1 cellular context compared by ENCODE assay signal in the genomic region with DNA sequence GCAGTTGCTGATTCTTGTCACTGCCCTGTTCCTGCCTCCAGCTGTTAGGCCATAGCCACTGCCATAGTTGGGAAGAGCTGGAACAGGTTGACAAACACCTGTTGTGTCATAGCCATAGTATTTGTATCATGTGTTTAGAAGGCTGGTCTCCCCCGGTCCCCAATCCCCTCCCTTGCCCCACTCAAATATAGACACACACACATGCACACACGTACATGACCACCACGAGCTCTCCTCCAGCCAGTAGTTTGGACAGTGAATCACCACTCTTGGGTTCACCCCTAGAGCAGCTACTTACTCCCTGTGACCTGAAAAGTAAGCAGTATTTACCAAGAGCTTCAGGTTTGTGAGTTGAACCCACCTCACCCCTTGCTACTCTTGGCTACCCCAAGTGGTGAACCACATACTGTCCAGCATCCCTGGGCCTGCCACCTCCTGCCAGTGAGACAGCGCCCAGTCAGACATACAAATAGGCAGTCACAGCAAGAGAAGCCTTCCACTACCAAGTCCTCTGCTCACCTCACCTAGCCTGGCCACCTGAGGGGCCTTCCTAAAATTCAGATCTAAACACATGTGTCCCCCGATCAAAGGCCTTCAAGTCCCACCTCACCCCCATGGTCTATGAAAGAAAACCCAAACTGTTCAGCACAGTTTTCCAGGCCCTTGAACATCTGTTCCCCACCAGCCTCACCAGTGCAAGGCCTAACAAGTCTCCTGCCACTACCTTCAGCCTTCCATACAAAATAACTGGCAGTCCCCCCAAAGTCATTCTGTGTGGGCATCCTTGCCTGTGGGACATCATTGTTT.
TF ChIP-seq lines count a peak whose summit lies in the region.

No MANE protein-coding gene starts in this region.

TF ChIP-seq in HepG2, 621 proteins besides CTCF, POLR2A, EP300 and RAD21 (continued from another document and continues in another):
- TF ChIP-seq, protein P1, sequence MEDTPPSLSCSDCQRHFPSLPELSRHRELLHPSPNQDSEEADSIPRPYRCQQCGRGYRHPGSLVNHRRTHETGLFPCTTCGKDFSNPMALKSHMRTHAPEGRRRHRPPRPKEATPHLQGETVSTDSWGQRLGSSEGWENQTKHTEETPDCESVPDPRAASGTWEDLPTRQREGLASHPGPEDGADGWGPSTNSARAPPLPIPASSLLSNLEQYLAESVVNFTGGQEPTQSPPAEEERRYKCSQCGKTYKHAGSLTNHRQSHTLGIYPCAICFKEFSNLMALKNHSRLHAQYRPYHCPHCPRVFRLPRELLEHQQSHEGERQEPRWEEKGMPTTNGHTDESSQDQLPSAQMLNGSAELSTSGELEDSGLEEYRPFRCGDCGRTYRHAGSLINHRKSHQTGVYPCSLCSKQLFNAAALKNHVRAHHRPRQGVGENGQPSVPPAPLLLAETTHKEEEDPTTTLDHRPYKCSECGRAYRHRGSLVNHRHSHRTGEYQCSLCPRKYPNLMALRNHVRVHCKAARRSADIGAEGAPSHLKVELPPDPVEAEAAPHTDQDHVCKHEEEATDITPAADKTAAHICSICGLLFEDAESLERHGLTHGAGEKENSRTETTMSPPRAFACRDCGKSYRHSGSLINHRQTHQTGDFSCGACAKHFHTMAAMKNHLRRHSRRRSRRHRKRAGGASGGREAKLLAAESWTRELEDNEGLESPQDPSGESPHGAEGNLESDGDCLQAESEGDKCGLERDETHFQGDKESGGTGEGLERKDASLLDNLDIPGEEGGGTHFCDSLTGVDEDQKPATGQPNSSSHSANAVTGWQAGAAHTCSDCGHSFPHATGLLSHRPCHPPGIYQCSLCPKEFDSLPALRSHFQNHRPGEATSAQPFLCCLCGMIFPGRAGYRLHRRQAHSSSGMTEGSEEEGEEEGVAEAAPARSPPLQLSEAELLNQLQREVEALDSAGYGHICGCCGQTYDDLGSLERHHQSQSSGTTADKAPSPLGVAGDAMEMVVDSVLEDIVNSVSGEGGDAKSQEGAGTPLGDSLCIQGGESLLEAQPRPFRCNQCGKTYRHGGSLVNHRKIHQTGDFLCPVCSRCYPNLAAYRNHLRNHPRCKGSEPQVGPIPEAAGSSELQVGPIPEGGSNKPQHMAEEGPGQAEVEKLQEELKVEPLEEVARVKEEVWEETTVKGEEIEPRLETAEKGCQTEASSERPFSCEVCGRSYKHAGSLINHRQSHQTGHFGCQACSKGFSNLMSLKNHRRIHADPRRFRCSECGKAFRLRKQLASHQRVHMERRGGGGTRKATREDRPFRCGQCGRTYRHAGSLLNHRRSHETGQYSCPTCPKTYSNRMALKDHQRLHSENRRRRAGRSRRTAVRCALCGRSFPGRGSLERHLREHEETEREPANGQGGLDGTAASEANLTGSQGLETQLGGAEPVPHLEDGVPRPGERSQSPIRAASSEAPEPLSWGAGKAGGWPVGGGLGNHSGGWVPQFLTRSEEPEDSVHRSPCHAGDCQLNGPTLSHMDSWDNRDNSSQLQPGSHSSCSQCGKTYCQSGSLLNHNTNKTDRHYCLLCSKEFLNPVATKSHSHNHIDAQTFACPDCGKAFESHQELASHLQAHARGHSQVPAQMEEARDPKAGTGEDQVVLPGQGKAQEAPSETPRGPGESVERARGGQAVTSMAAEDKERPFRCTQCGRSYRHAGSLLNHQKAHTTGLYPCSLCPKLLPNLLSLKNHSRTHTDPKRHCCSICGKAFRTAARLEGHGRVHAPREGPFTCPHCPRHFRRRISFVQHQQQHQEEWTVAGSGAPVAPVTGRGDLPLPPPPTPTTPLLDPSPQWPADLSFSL (CRISPR knock-in tag; IDR thresholded peaks at IDR 0.05): peak; percentile 19; the same call in 1 of the 2 replicates
- TF ChIP-seq ATF7 (IDR thresholded peaks at IDR 0.05) (no peak), ATF7 (CRISPR knock-in tag; IDR thresholded peaks at IDR 0.05) (no peak), CAMTA2 (CRISPR knock-in tag; IDR thresholded peaks at IDR 0.05; ENCODE audit: borderline replicate concordance) (no peak), ZNF24 (IDR thresholded peaks at IDR 0.05) (no peak), HNRNPLL (IDR thresholded peaks at IDR 0.05; ENCODE audit: low read depth, low read length, poor library complexity, severe bottlenecking) (no peak), ZFYVE20 (CRISPR knock-in tag; IDR thresholded peaks at IDR 0.05; ENCODE audit: borderline replicate concordance, low read depth) (no peak), ARNT (IDR thresholded peaks at IDR 0.05) (no peak), YEATS2 (CRISPR knock-in tag; IDR thresholded peaks at IDR 0.05; ENCODE audit: borderline replicate concordance) (peak; percentile 9; the same call in 1 of the 2 replicates), HNRNPK (IDR thresholded peaks at IDR 0.05; ENCODE audit: low read depth, low read length, poor library complexity, severe bottlenecking) (no peak), GATA4 (IDR thresholded peaks at IDR 0.05; ENCODE audit: borderline replicate concordance, low read depth) (no peak), SIX4 (CRISPR knock-in tag; IDR thresholded peaks at IDR 0.05) (no peak), RFX1 (IDR thresholded peaks at IDR 0.05) (no peak), TP53 (CRISPR knock-in tag; conservative IDR thresholded peaks at IDR 0.05) (no peak), KDM3A (CRISPR knock-in tag; IDR thresholded peaks at IDR 0.05; ENCODE audit: low read depth) (no peak), HNRNPUL1 (IDR thresholded peaks at IDR 0.05; ENCODE audit: low read depth, low read length) (no peak), KDM2A (CRISPR knock-in tag; IDR thresholded peaks at IDR 0.05; ENCODE audit: borderline replicate concordance, low read depth) (no peak), GPN1 (CRISPR knock-in tag; IDR thresholded peaks at IDR 0.05; ENCODE audit: borderline replicate concordance) (no peak), FOXP1 (IDR thresholded peaks at IDR 0.05) (no peak), FOXP1 (CRISPR knock-in tag; IDR thresholded peaks at IDR 0.05) (no peak), ZFP36L2 (CRISPR knock-in tag; IDR thresholded peaks at IDR 0.05) (no peak)
- TF ChIP-seq, protein P2, sequence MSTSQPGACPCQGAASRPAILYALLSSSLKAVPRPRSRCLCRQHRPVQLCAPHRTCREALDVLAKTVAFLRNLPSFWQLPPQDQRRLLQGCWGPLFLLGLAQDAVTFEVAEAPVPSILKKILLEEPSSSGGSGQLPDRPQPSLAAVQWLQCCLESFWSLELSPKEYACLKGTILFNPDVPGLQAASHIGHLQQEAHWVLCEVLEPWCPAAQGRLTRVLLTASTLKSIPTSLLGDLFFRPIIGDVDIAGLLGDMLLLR (CRISPR knock-in tag; IDR thresholded peaks at IDR 0.05): no peak
- TF ChIP-seq, protein P3, sequence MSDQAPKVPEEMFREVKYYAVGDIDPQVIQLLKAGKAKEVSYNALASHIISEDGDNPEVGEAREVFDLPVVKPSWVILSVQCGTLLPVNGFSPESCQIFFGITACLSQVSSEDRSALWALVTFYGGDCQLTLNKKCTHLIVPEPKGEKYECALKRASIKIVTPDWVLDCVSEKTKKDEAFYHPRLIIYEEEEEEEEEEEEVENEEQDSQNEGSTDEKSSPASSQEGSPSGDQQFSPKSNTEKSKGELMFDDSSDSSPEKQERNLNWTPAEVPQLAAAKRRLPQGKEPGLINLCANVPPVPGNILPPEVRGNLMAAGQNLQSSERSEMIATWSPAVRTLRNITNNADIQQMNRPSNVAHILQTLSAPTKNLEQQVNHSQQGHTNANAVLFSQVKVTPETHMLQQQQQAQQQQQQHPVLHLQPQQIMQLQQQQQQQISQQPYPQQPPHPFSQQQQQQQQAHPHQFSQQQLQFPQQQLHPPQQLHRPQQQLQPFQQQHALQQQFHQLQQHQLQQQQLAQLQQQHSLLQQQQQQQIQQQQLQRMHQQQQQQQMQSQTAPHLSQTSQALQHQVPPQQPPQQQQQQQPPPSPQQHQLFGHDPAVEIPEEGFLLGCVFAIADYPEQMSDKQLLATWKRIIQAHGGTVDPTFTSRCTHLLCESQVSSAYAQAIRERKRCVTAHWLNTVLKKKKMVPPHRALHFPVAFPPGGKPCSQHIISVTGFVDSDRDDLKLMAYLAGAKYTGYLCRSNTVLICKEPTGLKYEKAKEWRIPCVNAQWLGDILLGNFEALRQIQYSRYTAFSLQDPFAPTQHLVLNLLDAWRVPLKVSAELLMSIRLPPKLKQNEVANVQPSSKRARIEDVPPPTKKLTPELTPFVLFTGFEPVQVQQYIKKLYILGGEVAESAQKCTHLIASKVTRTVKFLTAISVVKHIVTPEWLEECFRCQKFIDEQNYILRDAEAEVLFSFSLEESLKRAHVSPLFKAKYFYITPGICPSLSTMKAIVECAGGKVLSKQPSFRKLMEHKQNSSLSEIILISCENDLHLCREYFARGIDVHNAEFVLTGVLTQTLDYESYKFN (CRISPR knock-in tag; conservative IDR thresholded peaks at IDR 0.05): no peak
- TF ChIP-seq, protein P4, sequence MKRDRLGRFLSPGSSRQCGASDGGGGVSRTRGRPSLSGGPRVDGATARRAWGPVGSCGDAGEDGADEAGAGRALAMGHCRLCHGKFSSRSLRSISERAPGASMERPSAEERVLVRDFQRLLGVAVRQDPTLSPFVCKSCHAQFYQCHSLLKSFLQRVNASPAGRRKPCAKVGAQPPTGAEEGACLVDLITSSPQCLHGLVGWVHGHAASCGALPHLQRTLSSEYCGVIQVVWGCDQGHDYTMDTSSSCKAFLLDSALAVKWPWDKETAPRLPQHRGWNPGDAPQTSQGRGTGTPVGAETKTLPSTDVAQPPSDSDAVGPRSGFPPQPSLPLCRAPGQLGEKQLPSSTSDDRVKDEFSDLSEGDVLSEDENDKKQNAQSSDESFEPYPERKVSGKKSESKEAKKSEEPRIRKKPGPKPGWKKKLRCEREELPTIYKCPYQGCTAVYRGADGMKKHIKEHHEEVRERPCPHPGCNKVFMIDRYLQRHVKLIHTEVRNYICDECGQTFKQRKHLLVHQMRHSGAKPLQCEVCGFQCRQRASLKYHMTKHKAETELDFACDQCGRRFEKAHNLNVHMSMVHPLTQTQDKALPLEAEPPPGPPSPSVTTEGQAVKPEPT (CRISPR knock-in tag; IDR thresholded peaks at IDR 0.05; ENCODE audit: low read depth): no peak
- TF ChIP-seq, protein P5, sequence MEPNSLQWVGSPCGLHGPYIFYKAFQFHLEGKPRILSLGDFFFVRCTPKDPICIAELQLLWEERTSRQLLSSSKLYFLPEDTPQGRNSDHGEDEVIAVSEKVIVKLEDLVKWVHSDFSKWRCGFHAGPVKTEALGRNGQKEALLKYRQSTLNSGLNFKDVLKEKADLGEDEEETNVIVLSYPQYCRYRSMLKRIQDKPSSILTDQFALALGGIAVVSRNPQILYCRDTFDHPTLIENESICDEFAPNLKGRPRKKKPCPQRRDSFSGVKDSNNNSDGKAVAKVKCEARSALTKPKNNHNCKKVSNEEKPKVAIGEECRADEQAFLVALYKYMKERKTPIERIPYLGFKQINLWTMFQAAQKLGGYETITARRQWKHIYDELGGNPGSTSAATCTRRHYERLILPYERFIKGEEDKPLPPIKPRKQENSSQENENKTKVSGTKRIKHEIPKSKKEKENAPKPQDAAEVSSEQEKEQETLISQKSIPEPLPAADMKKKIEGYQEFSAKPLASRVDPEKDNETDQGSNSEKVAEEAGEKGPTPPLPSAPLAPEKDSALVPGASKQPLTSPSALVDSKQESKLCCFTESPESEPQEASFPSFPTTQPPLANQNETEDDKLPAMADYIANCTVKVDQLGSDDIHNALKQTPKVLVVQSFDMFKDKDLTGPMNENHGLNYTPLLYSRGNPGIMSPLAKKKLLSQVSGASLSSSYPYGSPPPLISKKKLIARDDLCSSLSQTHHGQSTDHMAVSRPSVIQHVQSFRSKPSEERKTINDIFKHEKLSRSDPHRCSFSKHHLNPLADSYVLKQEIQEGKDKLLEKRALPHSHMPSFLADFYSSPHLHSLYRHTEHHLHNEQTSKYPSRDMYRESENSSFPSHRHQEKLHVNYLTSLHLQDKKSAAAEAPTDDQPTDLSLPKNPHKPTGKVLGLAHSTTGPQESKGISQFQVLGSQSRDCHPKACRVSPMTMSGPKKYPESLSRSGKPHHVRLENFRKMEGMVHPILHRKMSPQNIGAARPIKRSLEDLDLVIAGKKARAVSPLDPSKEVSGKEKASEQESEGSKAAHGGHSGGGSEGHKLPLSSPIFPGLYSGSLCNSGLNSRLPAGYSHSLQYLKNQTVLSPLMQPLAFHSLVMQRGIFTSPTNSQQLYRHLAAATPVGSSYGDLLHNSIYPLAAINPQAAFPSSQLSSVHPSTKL (CRISPR knock-in tag; IDR thresholded peaks at IDR 0.05): peak; percentile 48
- TF ChIP-seq, protein P6, sequence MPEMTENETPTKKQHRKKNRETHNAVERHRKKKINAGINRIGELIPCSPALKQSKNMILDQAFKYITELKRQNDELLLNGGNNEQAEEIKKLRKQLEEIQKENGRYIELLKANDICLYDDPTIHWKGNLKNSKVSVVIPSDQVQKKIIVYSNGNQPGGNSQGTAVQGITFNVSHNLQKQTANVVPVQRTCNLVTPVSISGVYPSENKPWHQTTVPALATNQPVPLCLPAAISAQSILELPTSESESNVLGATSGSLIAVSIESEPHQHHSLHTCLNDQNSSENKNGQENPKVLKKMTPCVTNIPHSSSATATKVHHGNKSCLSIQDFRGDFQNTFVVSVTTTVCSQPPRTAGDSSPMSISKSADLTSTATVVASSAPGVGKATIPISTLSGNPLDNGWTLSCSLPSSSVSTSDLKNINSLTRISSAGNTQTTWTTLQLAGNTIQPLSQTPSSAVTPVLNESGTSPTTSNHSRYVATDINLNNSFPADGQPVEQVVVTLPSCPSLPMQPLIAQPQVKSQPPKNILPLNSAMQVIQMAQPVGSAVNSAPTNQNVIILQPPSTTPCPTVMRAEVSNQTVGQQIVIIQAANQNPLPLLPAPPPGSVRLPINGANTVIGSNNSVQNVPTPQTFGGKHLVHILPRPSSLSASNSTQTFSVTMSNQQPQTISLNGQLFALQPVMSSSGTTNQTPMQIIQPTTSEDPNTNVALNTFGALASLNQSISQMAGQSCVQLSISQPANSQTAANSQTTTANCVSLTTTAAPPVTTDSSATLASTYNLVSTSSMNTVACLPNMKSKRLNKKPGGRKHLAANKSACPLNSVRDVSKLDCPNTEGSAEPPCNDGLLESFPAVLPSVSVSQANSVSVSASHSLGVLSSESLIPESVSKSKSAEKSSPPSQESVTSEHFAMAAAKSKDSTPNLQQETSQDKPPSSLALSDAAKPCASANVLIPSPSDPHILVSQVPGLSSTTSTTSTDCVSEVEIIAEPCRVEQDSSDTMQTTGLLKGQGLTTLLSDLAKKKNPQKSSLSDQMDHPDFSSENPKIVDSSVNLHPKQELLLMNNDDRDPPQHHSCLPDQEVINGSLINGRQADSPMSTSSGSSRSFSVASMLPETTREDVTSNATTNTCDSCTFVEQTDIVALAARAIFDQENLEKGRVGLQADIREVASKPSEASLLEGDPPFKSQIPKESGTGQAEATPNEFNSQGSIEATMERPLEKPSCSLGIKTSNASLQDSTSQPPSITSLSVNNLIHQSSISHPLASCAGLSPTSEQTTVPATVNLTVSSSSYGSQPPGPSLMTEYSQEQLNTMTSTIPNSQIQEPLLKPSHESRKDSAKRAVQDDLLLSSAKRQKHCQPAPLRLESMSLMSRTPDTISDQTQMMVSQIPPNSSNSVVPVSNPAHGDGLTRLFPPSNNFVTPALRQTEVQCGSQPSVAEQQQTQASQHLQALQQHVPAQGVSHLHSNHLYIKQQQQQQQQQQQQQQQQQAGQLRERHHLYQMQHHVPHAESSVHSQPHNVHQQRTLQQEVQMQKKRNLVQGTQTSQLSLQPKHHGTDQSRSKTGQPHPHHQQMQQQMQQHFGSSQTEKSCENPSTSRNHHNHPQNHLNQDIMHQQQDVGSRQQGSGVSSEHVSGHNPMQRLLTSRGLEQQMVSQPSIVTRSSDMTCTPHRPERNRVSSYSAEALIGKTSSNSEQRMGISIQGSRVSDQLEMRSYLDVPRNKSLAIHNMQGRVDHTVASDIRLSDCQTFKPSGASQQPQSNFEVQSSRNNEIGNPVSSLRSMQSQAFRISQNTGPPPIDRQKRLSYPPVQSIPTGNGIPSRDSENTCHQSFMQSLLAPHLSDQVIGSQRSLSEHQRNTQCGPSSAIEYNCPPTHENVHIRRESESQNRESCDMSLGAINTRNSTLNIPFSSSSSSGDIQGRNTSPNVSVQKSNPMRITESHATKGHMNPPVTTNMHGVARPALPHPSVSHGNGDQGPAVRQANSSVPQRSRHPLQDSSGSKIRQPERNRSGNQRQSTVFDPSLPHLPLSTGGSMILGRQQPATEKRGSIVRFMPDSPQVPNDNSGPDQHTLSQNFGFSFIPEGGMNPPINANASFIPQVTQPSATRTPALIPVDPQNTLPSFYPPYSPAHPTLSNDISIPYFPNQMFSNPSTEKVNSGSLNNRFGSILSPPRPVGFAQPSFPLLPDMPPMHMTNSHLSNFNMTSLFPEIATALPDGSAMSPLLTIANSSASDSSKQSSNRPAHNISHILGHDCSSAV (CRISPR knock-in tag; IDR thresholded peaks at IDR 0.05; ENCODE audit: borderline replicate concordance): no peak
